8 cellular contexts compared by ENCODE assay signal in genomic region chr12:125357561-125357960, GRCh38.
"Had no signal": no experiment of that assay in that cellular context is flagged by ENCODE, and none has a peak within 500 bp of the region (broad histone marks: within the 10 kb centered on the region; RNA-seq: fewer than 3 reads in every experiment).

No MANE protein-coding gene starts in this region.

- H2AFZ ChIP-seq: GM23248, GM23338 had no signal

- H3K4me3 Mint-ChIP-seq: GM23338, HFFc6 had no signal

- DNase-seq: GM23248, GOT3, H7, HCEC 1CT, HFFc6 had no signal

- H3K4me1 ChIP-seq: HAP-1 had no signal

- H3K9ac ChIP-seq: GM23248 had no signal

- H3K4me2 ChIP-seq: GM23338 had no signal

- H3K4me3 ChIP-seq: GM23248, GM23338, HAP-1 had no signal

- H3K36me3 ChIP-seq: HAP-1 had no signal

- ATAC-seq: GM23338, HCT116 had no signal

- H3K27ac ChIP-seq: GM23248 had no signal

- H3K9me3 ChIP-seq: HAP-1 had no signal

- H3K27ac Mint-ChIP-seq: GM23338, HFFc6 had no signal
